13 cellular contexts compared by ENCODE assay signal in the genomic region with DNA sequence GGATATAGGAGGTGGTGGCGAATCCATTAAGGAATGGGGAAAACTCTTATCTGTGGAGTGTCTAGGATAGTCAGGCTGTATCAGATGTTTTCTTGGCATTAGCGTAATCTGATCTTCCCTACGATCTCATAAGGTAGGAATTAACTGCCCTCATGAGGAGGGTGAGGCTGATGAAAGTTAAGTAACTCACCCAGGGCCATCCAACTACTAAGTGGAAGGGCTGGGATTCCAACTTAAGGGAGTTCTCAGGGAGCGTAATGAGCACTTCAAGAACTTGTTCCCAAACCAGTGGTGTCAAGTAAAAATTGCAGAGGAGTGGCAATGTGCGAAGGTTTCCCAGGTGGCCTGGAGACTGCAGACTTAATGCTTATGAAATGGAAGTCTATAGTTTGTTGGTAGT. TPM values are rescaled to one million over a fixed set of nuclear protein-coding genes. Genes with fewer than 3 reads are reported as not detected.
DNase-seq lines count a peak whose midpoint lies in the region; FAIRE-seq and TF ChIP-seq lines count a peak whose summit lies in the region.
"Had no signal": no experiment of that assay in that cellular context is flagged by ENCODE, and none has a peak within 500 bp of the region (broad histone marks: within the 10 kb centered on the region; RNA-seq: fewer than 3 reads in every experiment).

No MANE protein-coding gene starts in this region.

- H3K27ac Mint-ChIP-seq in astrocyte (ENCODE audit: unreplicated experiment) (peak overlapping the region; percentile 64), Calu3 (ENCODE audit: unreplicated experiment) (no peak overlapping the region)
- H3K27ac Mint-ChIP-seq: activated CD8-positive, alpha-beta memory T cell treated with anti-CD3 and anti-CD28 coated beads, Interleukin-2, amount 10 ng/mL, durations not matched to agents 7 days and 5 days; stimulated activated naive CD8-positive, alpha-beta T cell treated with anti-CD3 and anti-CD28 coated beads, Interleukin-15, Interleukin-2, amounts not matched to agents 100 ng/mL and 50 ng/mL, for 24 hours had no signal

- H3K9ac ChIP-seq in astrocyte (ENCODE audit: low read length) = no peak overlapping the region

- peaks cover 4% of the 10 kb centered on the region for H3K9me3 Mint-ChIP-seq in astrocyte (ENCODE audit: unreplicated experiment)
- no peaks in the 10 kb centered on the region for H3K9me3 Mint-ChIP-seq in Calu3 (ENCODE audit: low read depth, unreplicated experiment)
- H3K9me3 Mint-ChIP-seq: stimulated activated naive CD8-positive, alpha-beta T cell treated with anti-CD3 and anti-CD28 coated beads, Interleukin-15, Interleukin-2, amounts not matched to agents 100 ng/mL and 50 ng/mL, for 24 hours had no signal

- no peaks in the 10 kb centered on the region for H3K27me3 Mint-ChIP-seq in astrocyte (ENCODE audit: low read depth, unreplicated experiment)
- no peaks in the 10 kb centered on the region for H3K27me3 Mint-ChIP-seq in Calu3 (ENCODE audit: unreplicated experiment)
- H3K27me3 Mint-ChIP-seq: activated CD8-positive, alpha-beta memory T cell treated with anti-CD3 and anti-CD28 coated beads, Interleukin-2, amount 10 ng/mL, durations not matched to agents 7 days and 5 days; stimulated activated naive CD8-positive, alpha-beta T cell treated with anti-CD3 and anti-CD28 coated beads, Interleukin-15, Interleukin-2, amounts not matched to agents 100 ng/mL and 50 ng/mL, for 24 hours had no signal

- CTCF ChIA-PET in Calu3 (lab: Charles Lee) = interaction anchor here (0.7 kb wide), 1 partner anchor 39 kb away, joined by 4 read pairs; no protein-coding TSS in a partner anchor

- BruUV-seq in Calu3 (replicated peaks; lab: Mats Ljungman, UMichigan) = no TSS peak

- H3K79me2 ChIP-seq in astrocyte (ENCODE audit: insufficient read depth, low read length) = no peaks in the 10 kb centered on the region

- H4K20me1 ChIP-seq in astrocyte (ENCODE audit: insufficient read depth, low read length) = no peaks in the 10 kb centered on the region

- H3K4me1 Mint-ChIP-seq in astrocyte (ENCODE audit: low read depth, unreplicated experiment) = peaks cover 9% of the 10 kb centered on the region
- peaks cover 26% of the 10 kb centered on the region for H3K4me1 Mint-ChIP-seq in Calu3 (ENCODE audit: low read depth, unreplicated experiment)
- H3K4me1 Mint-ChIP-seq: activated CD8-positive, alpha-beta memory T cell treated with anti-CD3 and anti-CD28 coated beads, Interleukin-2, amount 10 ng/mL, durations not matched to agents 7 days and 5 days had no signal

- H2AFZ ChIP-seq in astrocyte (ENCODE audit: low read depth, low read length) = no peak overlapping the region

- FAIRE-seq in astrocyte (lab: Jason Lieb, UNC) = no peak
- FAIRE-seq: HepG2 had no signal

- peak; percentile 14 for DNase-seq in Caki2 (ENCODE audit: low read depth)
- peak; percentile 25 for DNase-seq in HT1080 (ENCODE audit: low read depth)
- peak; percentile 32 for DNase-seq in astrocyte (ENCODE audit: low read depth)
- peak; percentile 51 for DNase-seq in left kidney (ENCODE audit: low read depth, low spot score)
- DNase-seq in cortex of kidney (lab: John Stamatoyannopoulos, UW) = no peak
- no peak for DNase-seq in stimulated activated CD4-positive, alpha-beta T cell treated with anti-CD3 and anti-CD28 coated beads, Interleukin-4, amount 100 ng/mL, for 24 hours
- no peak for DNase-seq in NCI-H146 (lab: John Stamatoyannopoulos, UW)
- DNase-seq in Calu3 = no peak
- DNase-seq: activated CD8-positive, alpha-beta memory T cell treated with anti-CD3 and anti-CD28 coated beads, Interleukin-2, amount 10 ng/mL, durations not matched to agents 7 days and 5 days; hippocampal formation; Peyer's patch had no signal

- in situ Hi-C loops in Caki2 (cut with HindIII; ENCODE audit: low pct_unique_long_range_greater_than_20kb, low sequenced_read_pairs) = no loop called here

- H3K4me3 ChIP-seq in astrocyte (ENCODE audit: insufficient read depth, low read depth, low read length) = no peak overlapping the region
- H3K4me3 ChIP-seq: Peyer's patch had no signal

- peak overlapping the region; percentile 1 for H3K4me2 ChIP-seq in astrocyte (ENCODE audit: low read length)

- H3K36me3 Mint-ChIP-seq in astrocyte (ENCODE audit: low read depth, unreplicated experiment) (no peaks in the 10 kb centered on the region), Calu3 (ENCODE audit: insufficient read depth, unreplicated experiment) (peaks cover 9% of the 10 kb centered on the region)
- H3K36me3 Mint-ChIP-seq: activated CD8-positive, alpha-beta memory T cell treated with anti-CD3 and anti-CD28 coated beads, Interleukin-2, amount 10 ng/mL, durations not matched to agents 7 days and 5 days had no signal

- no peak overlapping the region for H3K27ac ChIP-seq in astrocyte (ENCODE audit: low read depth, low read length)
- H3K27ac ChIP-seq: Peyer's patch had no signal

- no peaks in the 10 kb centered on the region for H3K27me3 ChIP-seq in astrocyte (ENCODE audit: insufficient read depth, low read length)
- H3K27me3 ChIP-seq: Peyer's patch had no signal

- intact Hi-C loops in Calu3 (cut with micrococcal nuclease; ENCODE audit: unreplicated experiment) = no loop called here

- TF ChIP-seq CTCF in astrocyte (IDR thresholded peaks at IDR 0.05; ENCODE audit: insufficient read depth, low read depth, low read length) = no peak
- TF ChIP-seq CTCF in Calu3 (IDR thresholded peaks at IDR 0.05; ENCODE audit: unreplicated experiment) = no peak

- H3K4me1 ChIP-seq in astrocyte (ENCODE audit: insufficient read depth, low read length) = peaks cover 5% of the 10 kb centered on the region
- H3K4me1 ChIP-seq: Peyer's patch had no signal

- H3K36me3 ChIP-seq in astrocyte (ENCODE audit: insufficient read depth, low read length) = no peaks in the 10 kb centered on the region
- H3K36me3 ChIP-seq: Peyer's patch had no signal

- no peak overlapping the region for H3K4me3 Mint-ChIP-seq in astrocyte (ENCODE audit: unreplicated experiment)
- no peak overlapping the region for H3K4me3 Mint-ChIP-seq in Calu3 (ENCODE audit: low read depth, unreplicated experiment)
- H3K4me3 Mint-ChIP-seq: activated CD8-positive, alpha-beta memory T cell treated with anti-CD3 and anti-CD28 coated beads, Interleukin-2, amount 10 ng/mL, durations not matched to agents 7 days and 5 days; stimulated activated naive CD8-positive, alpha-beta T cell treated with anti-CD3 and anti-CD28 coated beads, Interleukin-15, Interleukin-2, amounts not matched to agents 100 ng/mL and 50 ng/mL, for 24 hours had no signal

- no peaks in the 10 kb centered on the region for H3K9me3 ChIP-seq in astrocyte (ENCODE audit: insufficient read depth, low read depth, low read length)
- H3K9me3 ChIP-seq: Peyer's patch had no signal

RNA-seq across cellular contexts. Expression of a gene that starts 55.9 kb away (rescaled TPM):
- total RNA-seq in Caki2 (2014; rRNA removed; shearing (Covaris generic); ENCODE audit: low replicate concordance) = 5.5 and 6.2 TPM in 2 replicates
- 16.1 and 18.8 TPM in 2 replicates for total RNA-seq in HT1080 (2014; rRNA removed; shearing (Covaris generic))
- 14.3 and 16.3 TPM in 2 replicates for polyA plus RNA-seq in HT1080 (2015; cell fraction: cytosol; rRNA removed)
- polyA plus RNA-seq in HT1080 (2015; cell fraction: nucleus; rRNA removed) = 15.8 and 16.4 TPM in 2 replicates
- total RNA-seq in astrocyte (15.7 and 17.0 TPM in 2 replicates), Calu3 (2022) (12.4 TPM in 2 replicates)

Comparison
In these comparisons a context has a peak if more than half of its experiments do, and no peak if none do; other contexts are left out.
1. DNase-seq: peak in Caki2 (single experiment), HT1080 (single experiment), astrocyte (single experiment) and left kidney (single experiment); none in cortex of kidney (single experiment), stimulated activated CD4-positive, alpha-beta T cell treated with anti-CD3 and anti-CD28 coated beads, Interleukin-4, amount 100 ng/mL, for 24 hours (single experiment), NCI-H146 (single experiment) and Calu3 (single experiment).